In genomic region chr19:28633223-28634030, GRCh38 we compare ENCODE assay signal across 8 cellular contexts.
A peak's percentile ranks its signal among the peaks of the same experiment; 100 is the strongest.
DNase-seq lines count a peak whose midpoint lies in the region; ATAC-seq and TF ChIP-seq lines count a peak whose summit lies in the region.

No MANE protein-coding gene starts in this region.

- intact Hi-C loops in prostate gland (cut with DNase I), result no loop called here

- TF ChIP-seq POLR2A in prostate gland (IDR thresholded peaks at IDR 0.05), result no peak

- DNase-seq in ACHN, result peak; percentile 46
- peak; percentile 31 for DNase-seq in GM13976 (ENCODE audit: low spot score)
- peak; percentile 85 for DNase-seq in NCI-H345 treated with DMSO at 0.1 percent for 48 hours (lab: John Stamatoyannopoulos, UW; ENCODE audit: unreplicated experiment)
- DNase-seq in activated CD8-positive, alpha-beta memory T cell treated with anti-CD3 and anti-CD28 coated beads for 24 hours, result peak; percentile 73
- DNase-seq in foreskin fibroblast, result peak; percentile 19 to 52
- DNase-seq in prostate gland (ENCODE audit: low spot score), result no peak

- ATAC-seq in esophagus mucosa (no peak), GM19023 (IDR thresholded peaks at IDR 0.05; ENCODE audit: unreplicated experiment) (no peak)

- in situ Hi-C loops in ACHN (cut with HindIII; ENCODE audit: low pct_ligation_motif_present, low pct_unique_long_range_greater_than_20kb, low sequenced_read_pairs), result no loop called here
- in situ Hi-C loops in GM13976 (cut with MboI; ENCODE audit: low sequenced_read_pairs, unreplicated experiment), result no loop called here

- WGBS in prostate gland, result 67% methylated on average over 11 of the region's 11 CpGs

- no peaks in the 10 kb centered on the region for H3K9me3 ChIP-seq in prostate gland

- H3K27me3 ChIP-seq in prostate gland (replicated peaks; ENCODE audit: insufficient read depth), result no peaks in the 10 kb centered on the region

- TF ChIP-seq CTCF in GM13976 (IDR thresholded peaks at IDR 0.05; ENCODE audit: borderline replicate concordance, control extremely low read depth, extremely low read depth, insufficient read depth, missing control alignments) (peak; percentile 60), foreskin fibroblast (IDR thresholded peaks at IDR 0.05; ENCODE audit: low read depth, low read length) (peak; percentile 74), prostate gland (IDR thresholded peaks at IDR 0.05) (peak in 3 of 4 experiments; percentile 23 to 41 (median 38))

- no peaks in the 10 kb centered on the region for H3K36me3 ChIP-seq in prostate gland

- no peaks in the 10 kb centered on the region for H3K4me1 ChIP-seq in prostate gland (replicated peaks)

- H3K4me3 ChIP-seq in foreskin fibroblast (ENCODE audit: low read depth in 1 of 2, low read length in 2 of 2), result no peak overlapping the region
- no peak overlapping the region for H3K4me3 ChIP-seq in prostate gland

- no peak overlapping the region for H3K27ac ChIP-seq in prostate gland
